ENCODE assay signal across 26 cellular contexts in genomic region chr3:54223063-54223462, GRCh38.
"Had no signal": no experiment of that assay in that cellular context is flagged by ENCODE, and none has a peak within 500 bp of the region (broad histone marks: within the 10 kb centered on the region; RNA-seq: fewer than 3 reads in every experiment).

No MANE protein-coding gene starts in this region.

- H3K9ac ChIP-seq: neural progenitor cell, parathyroid adenoma had no signal

- H3K9me3 ChIP-seq: breast epithelium, heart left ventricle, lower lobe of right lung, thoracic aorta, uterus had no signal

- H3K27me3 ChIP-seq: breast epithelium, foreskin keratinocyte, heart left ventricle, neural progenitor cell, sigmoid colon, uterus had no signal

- ATAC-seq: activated CD8-positive, alpha-beta memory T cell treated with anti-CD3 and anti-CD28 coated beads, Interleukin-2, amount 10 ng/mL, durations not matched to agents 7 days and 5 days; activated CD8-positive, alpha-beta T cell treated with anti-CD3 and anti-CD28 coated beads, Interleukin-2, amount 10 ng/mL, durations not matched to agents 7 days and 5 days; activated naive CD4-positive, alpha-beta T cell treated with anti-CD3 and anti-CD28 coated beads, Interleukin-2, amount 50 U/mL, for 72 hours; activated T-cell treated with anti-CD3 and anti-CD28 coated beads, Interleukin-2, amount 50 U/mL, for 72 hours; foreskin keratinocyte; heart left ventricle; left lobe of liver; lower lobe of right lung; natural killer cell; psoas muscle; stimulated activated effector memory CD8-positive, alpha-beta T cell treated with anti-CD3 and anti-CD28 coated beads, Interleukin-12 subunit alpha, Interleukin-12 subunit beta, amount 100 ng/mL, for 72 hours had no signal

- H2AFZ ChIP-seq: neural progenitor cell, parathyroid adenoma had no signal

- H3K4me2 ChIP-seq: neural progenitor cell had no signal

- DNase-seq: activated B cell treated with CpG ODN at 0.5 μM for 24 hours; activated CD8-positive, alpha-beta memory T cell treated with anti-CD3 and anti-CD28 coated beads, Interleukin-2, amount 10 ng/mL, durations not matched to agents 7 days and 5 days; activated CD8-positive, alpha-beta T cell treated with anti-CD3 and anti-CD28 coated beads, Interleukin-2, amount 10 ng/mL, durations not matched to agents 7 days and 5 days; activated naive CD4-positive, alpha-beta T cell; activated T-cell treated with anti-CD3 and anti-CD28 coated beads, Interleukin-2, amount 50 U/mL, for 72 hours; central memory CD4-positive, alpha-beta T cell; foreskin keratinocyte; heart left ventricle; hypothalamus; immature natural killer cell; lower lobe of right lung; mesenchymal stem cell; natural killer cell; occipital lobe; psoas muscle; sigmoid colon; small intestine; stimulated activated CD4-positive, alpha-beta T cell treated with anti-CD3 and anti-CD28 coated beads, Interleukin-4, amount 100 ng/mL, for 24 hours; uterus had no signal

- H3K27ac ChIP-seq: breast epithelium, foreskin keratinocyte, heart left ventricle, lower lobe of right lung, neural progenitor cell, parathyroid adenoma, psoas muscle, sigmoid colon, thoracic aorta, uterus had no signal

- H3K4me1 ChIP-seq: breast epithelium, foreskin keratinocyte, lower lobe of right lung, neural progenitor cell, parathyroid adenoma, psoas muscle, sigmoid colon, uterus had no signal

- H3K36me3 ChIP-seq: breast epithelium, heart left ventricle, lower lobe of right lung, neural progenitor cell, sigmoid colon, thoracic aorta, uterus had no signal

- H3K4me3 ChIP-seq: breast epithelium, heart left ventricle, lower lobe of right lung, neural progenitor cell, psoas muscle, sigmoid colon, thoracic aorta, uterus had no signal
